ENCODE assay signal across 8 cellular contexts in the genomic region with DNA sequence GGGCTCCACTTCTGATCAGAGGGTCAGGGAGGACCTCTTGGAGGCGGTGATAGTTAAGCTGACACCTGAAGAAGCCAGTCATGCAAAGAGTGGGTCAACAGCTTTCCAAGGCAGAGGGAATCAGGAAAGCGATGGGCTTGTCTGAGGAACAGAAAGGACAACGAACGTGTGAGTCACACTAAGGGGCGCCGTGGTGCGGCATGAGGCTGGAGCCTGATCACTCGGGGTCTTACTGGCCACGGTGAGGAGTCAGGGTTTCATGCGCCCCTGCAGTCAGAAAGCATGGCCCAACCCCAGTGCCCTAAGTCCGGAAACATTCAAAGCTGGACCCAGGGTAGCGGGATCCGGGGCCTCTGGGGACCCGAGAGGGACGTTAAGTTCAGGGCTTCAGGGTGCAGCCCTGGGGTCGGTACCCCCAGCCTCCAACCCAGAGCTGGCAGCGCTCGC. TPM values are rescaled to one million over a fixed set of nuclear protein-coding genes. Genes with fewer than 3 reads are reported as not detected.
DNase-seq lines count a peak whose midpoint lies in the region; ATAC-seq lines count a peak whose summit lies in the region.

No MANE protein-coding gene starts in this region.

- H3K4me1 Mint-ChIP-seq in CD4-positive, CD25-positive, alpha-beta regulatory T cell: peaks cover 0 to 12% (median 2%) of the 10 kb centered on the region in 4 donors
- H3K4me1 Mint-ChIP-seq in activated naive CD8-positive, alpha-beta T cell (ENCODE audit: low read depth): peaks cover 13% of the 10 kb centered on the region
- peaks cover 11 to 13% of the 10 kb centered on the region in 2 donors for H3K4me1 Mint-ChIP-seq in immature natural killer cell

- H3K36me3 ChIP-seq in CD4-positive, CD25-positive, alpha-beta regulatory T cell (ENCODE audit: control insufficient read depth, insufficient read depth, low read length): no peaks in the 10 kb centered on the region
- no peaks in the 10 kb centered on the region for H3K36me3 ChIP-seq in stomach smooth muscle (ENCODE audit: control insufficient read depth in 2 of 2, insufficient read depth in 2 of 2, low read length in 2 of 2)

- H3K27me3 ChIP-seq in CD4-positive, CD25-positive, alpha-beta regulatory T cell (ENCODE audit: control insufficient read depth, insufficient read depth, low read length): peaks cover 15% of the 10 kb centered on the region
- H3K27me3 ChIP-seq in stomach smooth muscle (ENCODE audit: control insufficient read depth in 1 of 2, insufficient read depth in 2 of 2, low read length in 2 of 2): peaks cover 47 to 49% of the 10 kb centered on the region in 2 donors

- no peak for ATAC-seq in CD4-positive, CD25-positive, alpha-beta regulatory T cell (ENCODE audit: low read depth in 2 of 2)
- ATAC-seq in HG02610 (IDR thresholded peaks at IDR 0.05; ENCODE audit: unreplicated experiment): peak; percentile 6
- no peak for ATAC-seq in GM21737 (IDR thresholded peaks at IDR 0.05; ENCODE audit: unreplicated experiment)
- ATAC-seq in HG03139 (IDR thresholded peaks at IDR 0.05; ENCODE audit: unreplicated experiment): no peak

- peaks cover 3% of the 10 kb centered on the region for H3K36me3 Mint-ChIP-seq in CD4-positive, CD25-positive, alpha-beta regulatory T cell
- no peaks in the 10 kb centered on the region for H3K36me3 Mint-ChIP-seq in activated naive CD8-positive, alpha-beta T cell
- peaks cover 0 to 4% (median 0%) of the 10 kb centered on the region in 3 donors for H3K36me3 Mint-ChIP-seq in immature natural killer cell

- H3K27ac Mint-ChIP-seq in CD4-positive, CD25-positive, alpha-beta regulatory T cell: no peak overlapping the region
- H3K27ac Mint-ChIP-seq in activated naive CD8-positive, alpha-beta T cell: peak overlapping the region; percentile 41
- peak overlapping the region in 5 of 6 donors; percentile 76 to 92 (median 86) for H3K27ac Mint-ChIP-seq in immature natural killer cell

- DNase-seq in CD4-positive, CD25-positive, alpha-beta regulatory T cell: peak in 1 of 3 donors; percentile 7
- DNase-seq in immature natural killer cell: peak in 1 of 3 donors; percentile 22
- DNase-seq in HuH-7.5 (ENCODE audit: low spot score): no peak

- H3K4me1 ChIP-seq in CD4-positive, CD25-positive, alpha-beta regulatory T cell (ENCODE audit: control insufficient read depth, insufficient read depth, low read length, poor library complexity, severe bottlenecking): peaks cover 12% of the 10 kb centered on the region
- H3K4me1 ChIP-seq in stomach smooth muscle (ENCODE audit: control insufficient read depth, insufficient read depth, low read length): peaks cover 8% of the 10 kb centered on the region

- peaks cover 0 to 3% (median 0%) of the 10 kb centered on the region in 7 donors for H3K9me3 Mint-ChIP-seq in CD4-positive, CD25-positive, alpha-beta regulatory T cell
- no peaks in the 10 kb centered on the region for H3K9me3 Mint-ChIP-seq in activated naive CD8-positive, alpha-beta T cell (ENCODE audit: low read depth)
- no peaks in the 10 kb centered on the region for H3K9me3 Mint-ChIP-seq in immature natural killer cell

- H3K4me3 Mint-ChIP-seq in CD4-positive, CD25-positive, alpha-beta regulatory T cell: peak overlapping the region; percentile 74 to 88 (median 82)
- peak overlapping the region; percentile 90 for H3K4me3 Mint-ChIP-seq in activated naive CD8-positive, alpha-beta T cell
- H3K4me3 Mint-ChIP-seq in immature natural killer cell: peak overlapping the region; percentile 85 to 96 (median 90)

- H3K4me3 ChIP-seq in CD4-positive, CD25-positive, alpha-beta regulatory T cell (ENCODE audit: low read depth, low read length): peak overlapping the region; percentile 66
- H3K4me3 ChIP-seq in stomach smooth muscle (ENCODE audit: low read length in 2 of 2): peak overlapping the region; percentile 49 to 71

- H3K27me3 Mint-ChIP-seq in CD4-positive, CD25-positive, alpha-beta regulatory T cell: peaks cover 35% of the 10 kb centered on the region
- H3K27me3 Mint-ChIP-seq in activated naive CD8-positive, alpha-beta T cell: peaks cover 18% of the 10 kb centered on the region
- peaks cover 4 to 17% (median 16%) of the 10 kb centered on the region in 3 donors for H3K27me3 Mint-ChIP-seq in immature natural killer cell (ENCODE audit: low read depth in 3 of 3)

- H3K9ac ChIP-seq in stomach smooth muscle (ENCODE audit: low read length in 2 of 2): no peak overlapping the region

- H3K27ac ChIP-seq in CD4-positive, CD25-positive, alpha-beta regulatory T cell (ENCODE audit: insufficient read depth, low read length, poor library complexity, severe bottlenecking): no peak overlapping the region
- no peak overlapping the region for H3K27ac ChIP-seq in stomach smooth muscle (ENCODE audit: low read length)

- no peaks in the 10 kb centered on the region for H3K9me3 ChIP-seq in CD4-positive, CD25-positive, alpha-beta regulatory T cell (ENCODE audit: control insufficient read depth in 2 of 2, low read length in 2 of 2)
- no peaks in the 10 kb centered on the region for H3K9me3 ChIP-seq in stomach smooth muscle (ENCODE audit: control insufficient read depth in 2 of 2, low read length in 2 of 2)

RNA-seq across cellular contexts. Expression of a gene that starts 50.5 kb away (rescaled TPM):
- total RNA-seq in CD4-positive, CD25-positive, alpha-beta regulatory T cell: not detected
- not detected for polyA plus RNA-seq in CD4-positive, CD25-positive, alpha-beta regulatory T cell
- not detected for polyA plus RNA-seq in immature natural killer cell

Comparison
In these comparisons a context has a peak if more than half of its experiments do, and no peak if none do; other contexts are left out.
1. H3K27ac Mint-ChIP-seq: peak in activated naive CD8-positive, alpha-beta T cell (single experiment) and immature natural killer cell (5 of 6); none in CD4-positive, CD25-positive, alpha-beta regulatory T cell (0 of 3).
2. Peak in every context shown above with its lines, with median percentiles within 50 percentile points of each other: H3K4me3 Mint-ChIP-seq.